ENCODE assay signal across 9 cellular contexts in genomic region chr5:4185127-4185526, GRCh38.
"Had no signal": no experiment of that assay in that cellular context is flagged by ENCODE, and none has a peak within 500 bp of the region (broad histone marks: within the 10 kb centered on the region; RNA-seq: fewer than 3 reads in every experiment).

No MANE protein-coding gene starts in this region.

- FAIRE-seq: H1, H54, K562 had no signal

- H3K4me3 ChIP-seq: GM23338, K562 had no signal

- DNase-seq: H9, HCEC 1CT, HFFc6, IMR-90 had no signal

- ATAC-seq: GM23338, K562 had no signal

- H2AFZ ChIP-seq: GM23338 had no signal

- H3K27ac ChIP-seq: HL-60 had no signal

- H3K4me2 ChIP-seq: GM23338 had no signal
